21 cellular contexts compared by ENCODE assay signal in genomic region chr19:33404916-33405315, GRCh38. TPM values are rescaled to one million over a fixed set of nuclear protein-coding genes. Genes with fewer than 3 reads are reported as not detected.
DNase-seq lines count a peak whose midpoint lies in the region; ATAC-seq and TF ChIP-seq lines count a peak whose summit lies in the region.
"Had no signal": no experiment of that assay in that cellular context is flagged by ENCODE, and none has a peak within 500 bp of the region (broad histone marks: within the 10 kb centered on the region; RNA-seq: fewer than 3 reads in every experiment).

No MANE protein-coding gene starts in this region.

- peaks cover 4% of the 10 kb centered on the region; the same call in 1 of the 2 replicates for H3K4me1 Mint-ChIP-seq in WTC11
- peaks cover 11% of the 10 kb centered on the region for H3K4me1 Mint-ChIP-seq in glutamatergic neuron (ENCODE audit: low read depth, unreplicated experiment)

- POLR2A ChIA-PET in WTC11 (lab: Charles Lee): no interaction called here
- POLR2A ChIA-PET in OCI-LY7 (lab: Charles Lee): no interaction called here

- no peak for DNase-seq in WTC11 (ENCODE audit: low spot score)
- peak; percentile 8 for DNase-seq in glutamatergic neuron
- peak; percentile 20 for DNase-seq in lower lobe of right lung
- no peak for DNase-seq in substantia nigra (lab: John Stamatoyannopoulos, UW)
- DNase-seq in amniotic stem cell (lab: John Stamatoyannopoulos, UW): no peak
- DNase-seq in AG20443 (ENCODE audit: low spot score): no peak
- no peak for DNase-seq in activated T-cell treated with anti-CD3 and anti-CD28 coated beads, Interleukin-2, amount 50 U/mL, for 1 hour
- no peak for DNase-seq in OCI-LY7 (ENCODE audit: low spot score)
- DNase-seq: activated CD4-positive, alpha-beta T cell treated with anti-CD3 and anti-CD28 coated beads, Interleukin-2, amount 50 U/mL, for 4 hours; activated naive CD4-positive, alpha-beta T cell; colonic mucosa; KG1; mammary epithelial cell; NCI-H774; PC-9; stimulated activated naive CD8-positive, alpha-beta T cell treated with anti-CD3 and anti-CD28 coated beads, Interleukin-15, Interleukin-2, amounts not matched to agents 100 U/mL and 50 U/mL, for 24 hours had no signal

- H4K20me1 ChIP-seq in OCI-LY7 (ENCODE audit: insufficient read depth, low read length): no peaks in the 10 kb centered on the region

- no peaks in the 10 kb centered on the region for H3K9me3 ChIP-seq in lower lobe of right lung
- no peaks in the 10 kb centered on the region for H3K9me3 ChIP-seq in OCI-LY7 (ENCODE audit: low read length)
- H3K9me3 ChIP-seq: colonic mucosa, heart left ventricle, pancreas had no signal

- H2AFZ ChIP-seq in OCI-LY7 (ENCODE audit: low read length): no peak overlapping the region
- H2AFZ ChIP-seq: PC-9 had no signal

- BruUV-seq in OCI-LY7 (replicated peaks; lab: Mats Ljungman, UMichigan): no TSS peak

- ATAC-seq in WTC11 (no peak), lower lobe of right lung (no peak)
- ATAC-seq: heart left ventricle; stimulated activated naive CD8-positive, alpha-beta T cell treated with anti-CD3 and anti-CD28 coated beads, Interleukin-15, Interleukin-2, amounts not matched to agents 100 U/mL and 50 U/mL, for 24 hours had no signal

- H3K4me1 ChIP-seq in lower lobe of right lung (peaks cover 30% of the 10 kb centered on the region), OCI-LY7 (ENCODE audit: insufficient read depth, low read length, poor library complexity, severe bottlenecking) (no peaks in the 10 kb centered on the region)

- H3K27me3 ChIP-seq in lower lobe of right lung (ENCODE audit: low read depth): no peaks in the 10 kb centered on the region
- H3K27me3 ChIP-seq: colonic mucosa, heart left ventricle, pancreas had no signal

- H3K36me3 ChIP-seq in lower lobe of right lung: peaks cover 6% of the 10 kb centered on the region
- H3K36me3 ChIP-seq in OCI-LY7 (ENCODE audit: insufficient read depth, low read length): no peaks in the 10 kb centered on the region
- H3K36me3 ChIP-seq: colonic mucosa, pancreas had no signal

- H3K4me3 ChIP-seq in lower lobe of right lung: no peak overlapping the region
- H3K4me3 ChIP-seq in OCI-LY7 (ENCODE audit: low read depth, low read length, poor library complexity, severe bottlenecking): no peak overlapping the region
- H3K4me3 ChIP-seq: colonic mucosa, heart left ventricle, pancreas, PC-9, SK-N-MC had no signal

- CTCF ChIA-PET in WTC11 (lab: Charles Lee): interaction anchor here (0.7 to 6.3 kb wide), 7 partner anchors 8 to 271 kb away, joined by 3 to 47 read pairs (median 5); partner anchors contain the start of gene CEBPG
- CTCF ChIA-PET in OCI-LY7 (lab: Charles Lee; ENCODE audit: unreplicated experiment): no interaction called here

- intact Hi-C loops in lower lobe of right lung (cut with DNase I): loop anchor here (5.0 kb wide), 1 partner anchor 168 kb away; no protein-coding TSS in a partner anchor
- intact Hi-C loops in OCI-LY7 (cut with micrococcal nuclease; ENCODE audit: unreplicated experiment): loop anchor here (5.0 kb wide), 1 partner anchor 278 kb away; no protein-coding TSS in a partner anchor

- H3K27ac Mint-ChIP-seq in WTC11 (0 out of 2 replicates have a peak overlapping the region, but pooled peaks have one; percentile 30), glutamatergic neuron (ENCODE audit: unreplicated experiment) (no peak overlapping the region)
- H3K27ac Mint-ChIP-seq: type B pancreatic cell had no signal

- H3K27me3 Mint-ChIP-seq in WTC11 (ENCODE audit: low read depth) (no peaks in the 10 kb centered on the region), glutamatergic neuron (ENCODE audit: unreplicated experiment) (peaks cover 3% of the 10 kb centered on the region)
- H3K27me3 Mint-ChIP-seq: type B pancreatic cell had no signal

- H3K9me2 ChIP-seq in OCI-LY7 (ENCODE audit: insufficient read depth, low read length): no peaks in the 10 kb centered on the region

- TF ChIP-seq CTCF in WTC11 (IDR thresholded peaks at IDR 0.05) (no peak), glutamatergic neuron (IDR thresholded peaks at IDR 0.05; ENCODE audit: partially characterized antibody, unreplicated experiment) (no peak), lower lobe of right lung (IDR thresholded peaks at IDR 0.05) (no peak), OCI-LY7 (conservative IDR thresholded peaks at IDR 0.05; ENCODE audit: low read length) (no peak)

- no peaks in the 10 kb centered on the region for H3K79me2 ChIP-seq in OCI-LY7 (ENCODE audit: insufficient read depth, low read depth, low read length)

- no peak overlapping the region for H3K4me3 Mint-ChIP-seq in WTC11
- H3K4me3 Mint-ChIP-seq in glutamatergic neuron (ENCODE audit: unreplicated experiment): no peak overlapping the region
- H3K4me3 Mint-ChIP-seq: type B pancreatic cell had no signal

- H3K27ac ChIP-seq in lower lobe of right lung (no peak overlapping the region), substantia nigra (ENCODE audit: low read depth, low read length, poor library complexity, severe bottlenecking) (peak overlapping the region; percentile 5), OCI-LY7 (ENCODE audit: low read depth, low read length, poor library complexity, severe bottlenecking) (no peak overlapping the region)
- H3K27ac ChIP-seq: colonic mucosa, heart left ventricle, pancreas, PC-9, SK-N-MC, VCaP had no signal

- H3K4me2 ChIP-seq in OCI-LY7 (ENCODE audit: low read length): no peak overlapping the region
- H3K4me2 ChIP-seq: PC-9 had no signal

- H3K9me3 Mint-ChIP-seq in WTC11 (no peaks in the 10 kb centered on the region), glutamatergic neuron (ENCODE audit: unreplicated experiment) (peaks cover 2% of the 10 kb centered on the region)
- H3K9me3 Mint-ChIP-seq: type B pancreatic cell had no signal

- H3K36me3 Mint-ChIP-seq in WTC11 (no peaks in the 10 kb centered on the region), glutamatergic neuron (ENCODE audit: unreplicated experiment) (no peaks in the 10 kb centered on the region)
- H3K36me3 Mint-ChIP-seq: type B pancreatic cell had no signal

TF ChIP-seq in WTC11, 78 proteins besides CTCF, POLR2A, EP300 and RAD21:
- TF ChIP-seq MLX (CRISPR knock-in tag; IDR thresholded peaks at IDR 0.05) (no peak), CREM (CRISPR knock-in tag; IDR thresholded peaks at IDR 0.05) (no peak), FOXP4 (CRISPR knock-in tag; IDR thresholded peaks at IDR 0.05) (no peak), ZBTB43 (CRISPR knock-in tag; IDR thresholded peaks at IDR 0.05) (no peak), MAX (CRISPR knock-in tag; IDR thresholded peaks at IDR 0.05) (no peak), PRRX2 (CRISPR knock-in tag; IDR thresholded peaks at IDR 0.05) (no peak), MXD4 (CRISPR knock-in tag; IDR thresholded peaks at IDR 0.05; ENCODE audit: borderline replicate concordance) (no peak)
TF ChIP-seq in WTC11: peak in this region for 0.

RNA-seq across cellular contexts. Expression of gene CEBPG, which starts 31.4 kb away (rescaled TPM):
- total RNA-seq in WTC11 (2021) (28.9 to 33.1 TPM (median 30.4 TPM) in 3 replicates), glutamatergic neuron (ENCODE audit: unreplicated experiment) (75.1 TPM), lower lobe of right lung (29.6 TPM), OCI-LY7 (2022) (45.1 and 52.2 TPM in 2 replicates)
- total RNA-seq in OCI-LY7 (2014; rRNA removed; shearing (Covaris generic)): 44.9 and 46.1 TPM in 2 replicates

Comparison
In these comparisons a context has a peak if more than half of its experiments do, and no peak if none do; other contexts are left out.
1. DNase-seq: peak in glutamatergic neuron (single experiment) and lower lobe of right lung (single experiment); none in WTC11 (single experiment), substantia nigra (0 of 49), amniotic stem cell (single experiment), AG20443 (single experiment), activated T-cell treated with anti-CD3 and anti-CD28 coated beads, Interleukin-2, amount 50 U/mL, for 1 hour (single experiment) and OCI-LY7 (single experiment).